ENCODE assay signal across 9 cellular contexts in the genomic region with DNA sequence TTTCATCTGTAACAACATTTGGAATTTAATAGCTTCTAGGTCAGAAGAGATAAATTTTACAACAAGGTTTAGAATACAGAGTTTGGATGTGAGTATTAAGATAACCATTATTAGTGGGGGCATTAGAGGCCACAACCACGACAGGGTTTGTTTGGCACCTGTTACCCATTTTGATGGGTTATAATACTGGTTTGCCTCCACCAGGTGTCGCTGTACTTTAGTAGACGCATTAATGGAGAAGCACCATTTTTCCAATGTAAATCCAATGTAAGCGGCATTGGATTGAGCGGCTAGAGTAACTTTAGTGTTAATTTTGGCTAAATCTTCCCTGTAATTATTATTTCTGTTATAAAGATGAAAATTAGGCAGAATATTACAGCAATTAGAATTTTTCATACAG.
DNase-seq lines count a peak whose midpoint lies in the region; ATAC-seq and TF ChIP-seq lines count a peak whose summit lies in the region.
"Had no signal": no experiment of that assay in that cellular context is flagged by ENCODE, and none has a peak within 500 bp of the region (broad histone marks: within the 10 kb centered on the region; RNA-seq: fewer than 3 reads in every experiment).

No MANE protein-coding gene starts in this region.

- TF ChIP-seq EP300 in stomach (IDR thresholded peaks at IDR 0.05), result no peak

- H3K4me1 ChIP-seq in stomach, result no peaks in the 10 kb centered on the region
- H3K4me1 ChIP-seq: BLaER1 had no signal

- peak; percentile 2 for DNase-seq in NCI-H2171 treated with DMSO at 0.1 percent for 48 hours (lab: John Stamatoyannopoulos, UW)
- DNase-seq in NCI-H2171 (lab: John Stamatoyannopoulos, UW), result no peak
- peak; percentile 22 for DNase-seq in RKO (ENCODE audit: low spot score)
- peak; percentile 36 for DNase-seq in iPS DF 4.7 (ENCODE audit: extremely low read depth, low spot score)
- DNase-seq in stomach, result no peak
- no peak for DNase-seq in activated CD8-positive, alpha-beta memory T cell treated with anti-CD3 and anti-CD28 coated beads, Interleukin-2, amount 50 U/mL, for 48 hours

- H3K9me3 ChIP-seq in stomach, result no peaks in the 10 kb centered on the region

- intact Hi-C loops in stomach (cut with DNase I; ENCODE audit: low total_unique reads), result no loop called here

- H3K4me3 ChIP-seq in stomach, result no peak overlapping the region
- H3K4me3 ChIP-seq: BLaER1 had no signal

- peak in 3 of 7 experiments; percentile 12 to 20 (median 12) for TF ChIP-seq CTCF in stomach (IDR thresholded peaks at IDR 0.05)

- H3K27ac ChIP-seq in stomach, result no peak overlapping the region
- H3K27ac ChIP-seq: BLaER1 had no signal

- H3K27me3 ChIP-seq in stomach, result no peaks in the 10 kb centered on the region
- H3K27me3 ChIP-seq: BLaER1 had no signal

- ATAC-seq in HG02588 (IDR thresholded peaks at IDR 0.05; ENCODE audit: unreplicated experiment), result peak; percentile 49
- ATAC-seq in GM21737 (IDR thresholded peaks at IDR 0.05; ENCODE audit: unreplicated experiment), result no peak

- no peak for TF ChIP-seq POLR2A in stomach (IDR thresholded peaks at IDR 0.05)

- H3K36me3 ChIP-seq in stomach, result no peaks in the 10 kb centered on the region
- H3K36me3 ChIP-seq: BLaER1 had no signal

- 40 to 46% (median 43%) methylated on average over 5 of the region's 5 CpGs for WGBS in stomach, 5 donors

Comparison
In these comparisons a context has a peak if more than half of its experiments do, and no peak if none do; other contexts are left out.
1. DNase-seq: peak in NCI-H2171 treated with DMSO at 0.1 percent for 48 hours (single experiment), RKO (single experiment) and iPS DF 4.7 (single experiment); none in NCI-H2171 (single experiment), stomach (single experiment) and activated CD8-positive, alpha-beta memory T cell treated with anti-CD3 and anti-CD28 coated beads, Interleukin-2, amount 50 U/mL, for 48 hours (single experiment).